Comparison of ENCODE assay signal across 8 cellular contexts in the genomic region with DNA sequence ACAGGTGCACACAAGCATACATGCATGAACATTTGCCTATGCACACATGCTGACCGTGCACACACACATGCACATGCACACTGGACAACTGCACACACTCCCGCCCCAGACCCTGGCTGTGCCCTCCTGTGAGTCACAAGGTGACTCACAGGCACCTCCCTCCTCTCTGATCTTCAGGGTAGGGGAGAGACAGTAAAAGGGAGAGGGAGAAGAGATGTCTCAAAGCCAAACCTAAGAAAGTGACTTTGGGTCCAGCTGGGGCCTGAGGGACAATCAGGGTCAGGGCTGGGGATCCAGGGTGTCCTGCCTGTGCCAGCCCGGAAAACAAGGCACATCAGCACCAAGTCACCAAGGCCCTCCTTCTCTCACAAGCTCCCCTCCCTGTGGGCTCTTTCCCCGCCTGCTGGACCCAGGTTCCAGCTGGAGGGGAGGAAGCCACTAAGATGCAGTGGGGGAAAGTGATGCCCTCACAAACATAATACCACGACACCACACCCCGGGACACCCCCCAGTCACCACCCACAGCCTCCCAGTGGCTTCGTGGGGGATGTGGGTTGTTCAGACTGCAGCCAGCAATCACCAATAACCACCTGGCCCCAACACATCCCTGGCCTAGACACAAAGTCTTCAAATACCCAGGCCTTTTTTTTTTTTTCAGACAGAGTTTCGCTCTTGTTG. TPM values are rescaled to one million over a fixed set of nuclear protein-coding genes. Genes with fewer than 3 reads are reported as not detected.
DNase-seq lines count a peak whose midpoint lies in the region; ATAC-seq and TF ChIP-seq lines count a peak whose summit lies in the region.

No MANE protein-coding gene starts in this region.

- H3K23ac ChIP-seq in mesendoderm (ENCODE audit: low read length) = no peak overlapping the region

- H3K27me3 ChIP-seq in DND-41 (ENCODE audit: insufficient read depth, low read length, poor library complexity) = no peaks in the 10 kb centered on the region
- no peaks in the 10 kb centered on the region for H3K27me3 ChIP-seq in HUES6 (ENCODE audit: control insufficient read depth, insufficient read depth, low read length)
- no peaks in the 10 kb centered on the region for H3K27me3 ChIP-seq in mesendoderm (ENCODE audit: insufficient read depth, low read length, poor library complexity)

- H3K79me2 ChIP-seq in DND-41 (ENCODE audit: insufficient read depth, low read length) (no peaks in the 10 kb centered on the region), mesendoderm (ENCODE audit: control insufficient read depth, insufficient read depth, low read length) (no peaks in the 10 kb centered on the region)

- H3K79me1 ChIP-seq in mesendoderm (ENCODE audit: low read length) = no peaks in the 10 kb centered on the region

- no peak overlapping the region for H4K8ac ChIP-seq in mesendoderm (ENCODE audit: low read depth, low read length)

- WGBS in mesendoderm (ENCODE audit: extremely low coverage, insufficient coverage, low lambda C conversion rate) = no CpG with 5 or more reads among the region's 8 CpGs

- H3K4me3 ChIP-seq in DND-41 (ENCODE audit: low read depth in 1 of 2, low read length in 2 of 2) (no peak overlapping the region), HUES6 (ENCODE audit: low read depth, low read length) (no peak overlapping the region), mesendoderm (ENCODE audit: low read length) (no peak overlapping the region)

- H2AK5ac ChIP-seq in mesendoderm (ENCODE audit: low read length) = no peak overlapping the region

- H2BK120ac ChIP-seq in mesendoderm (ENCODE audit: low read depth, low read length) = no peak overlapping the region

- H3K18ac ChIP-seq in mesendoderm (ENCODE audit: low read length) = no peak overlapping the region

- no peak overlapping the region for H3K4ac ChIP-seq in mesendoderm (ENCODE audit: low read depth, low read length)

- no peak overlapping the region for H2AFZ ChIP-seq in DND-41 (ENCODE audit: low read depth, low read length)

- ATAC-seq in DND-41 (ENCODE audit: insufficient read depth, low read depth) (peak; percentile 72), GM18519 (IDR thresholded peaks at IDR 0.05; ENCODE audit: low FRiP score, unreplicated experiment) (no peak)

- no peak overlapping the region for H2BK15ac ChIP-seq in mesendoderm (replicated peaks; ENCODE audit: low read depth)

- no peak for TF ChIP-seq CTCF in DND-41 (IDR thresholded peaks at IDR 0.05; ENCODE audit: borderline replicate concordance, extremely low read depth, low read length, poor library complexity, severe bottlenecking)

- no peak overlapping the region for H3K4me2 ChIP-seq in DND-41 (ENCODE audit: insufficient read depth, low read length)
- H3K4me2 ChIP-seq in mesendoderm (ENCODE audit: low read length) = no peak overlapping the region

- H3K4me1 ChIP-seq in DND-41 (ENCODE audit: insufficient read depth, low read length) (peaks cover 10% of the 10 kb centered on the region; the same call in 1 of the 2 replicates), HUES6 (ENCODE audit: control insufficient read depth, insufficient read depth, low read length) (peaks cover 22% of the 10 kb centered on the region; the same call in 1 of the 2 replicates), mesendoderm (ENCODE audit: control insufficient read depth, low read depth, low read length) (no peaks in the 10 kb centered on the region)

- peaks cover 4% of the 10 kb centered on the region; the same call in 1 of the 2 replicates for H4K20me1 ChIP-seq in DND-41 (ENCODE audit: insufficient read depth, low read length)

- H3K27ac ChIP-seq in DND-41 (ENCODE audit: low read length) = no peak overlapping the region
- no peak overlapping the region for H3K27ac ChIP-seq in HUES6 (ENCODE audit: low read depth, low read length)
- no peak overlapping the region for H3K27ac ChIP-seq in mesendoderm (ENCODE audit: low read depth, low read length)

- H3K9me3 ChIP-seq in DND-41 (ENCODE audit: insufficient read depth, low read length, severe bottlenecking) (no peaks in the 10 kb centered on the region), HUES6 (ENCODE audit: control insufficient read depth, insufficient read depth, low read depth, low read length) (no peaks in the 10 kb centered on the region)

- H3K9ac ChIP-seq in DND-41 (ENCODE audit: low read depth, low read length) (no peak overlapping the region), HUES6 (ENCODE audit: low read length) (peak overlapping the region; percentile 38), mesendoderm (ENCODE audit: low read length) (no peak overlapping the region)

- no peak overlapping the region for H3K56ac ChIP-seq in mesendoderm (ENCODE audit: low read length)

- no peak overlapping the region for H4K5ac ChIP-seq in mesendoderm (ENCODE audit: low read length)

- H3K36me3 ChIP-seq in DND-41 (ENCODE audit: insufficient read depth, low read length) = no peaks in the 10 kb centered on the region
- no peaks in the 10 kb centered on the region for H3K36me3 ChIP-seq in HUES6 (ENCODE audit: control insufficient read depth, insufficient read depth, low read length)
- no peaks in the 10 kb centered on the region for H3K36me3 ChIP-seq in mesendoderm (ENCODE audit: control insufficient read depth, insufficient read depth, low read length)

- no peak overlapping the region for H2BK5ac ChIP-seq in mesendoderm (ENCODE audit: low read length)

- peak; percentile 53 for DNase-seq in DND-41
- peak; percentile 23 for DNase-seq in activated gamma-delta T cell (lab: John Stamatoyannopoulos, UW)
- DNase-seq in mesendoderm = peak; percentile 53
- DNase-seq in DMS79 (lab: John Stamatoyannopoulos, UW) = no peak
- DNase-seq in SKM-1 treated with dmso at 0.1 percent for 144 hours (lab: John Stamatoyannopoulos, UW; ENCODE audit: unreplicated experiment) = no peak
- no peak for DNase-seq in Ammon's horn (ENCODE audit: low spot score)

RNA-seq across cellular contexts. Expression of a gene that starts 39.3 kb away (rescaled TPM):
- polyA plus RNA-seq in mesendoderm (2013, experiment 1 of 2) = 3.6 TPM
- polyA plus RNA-seq in mesendoderm (2013, experiment 2 of 2) = 3.7 TPM

RNA-seq across cellular contexts. Expression of a gene that starts 53.0 kb away (rescaled TPM):
- polyA plus RNA-seq in mesendoderm (2013, experiment 1 of 2) = 1.5 TPM
- 1.3 TPM for polyA plus RNA-seq in mesendoderm (2013, experiment 2 of 2)

Comparison
In these comparisons a context has a peak if more than half of its experiments do, and no peak if none do; other contexts are left out.
1. DNase-seq: peak in DND-41 (single experiment), activated gamma-delta T cell (single experiment) and mesendoderm (single experiment); none in DMS79 (single experiment), SKM-1 treated with dmso at 0.1 percent for 144 hours (single experiment) and Ammon's horn (single experiment).